In genomic region chr12:11555743-11556625, GRCh38 we compare ENCODE assay signal across 9 cellular contexts.
DNase-seq lines count a peak whose midpoint lies in the region; ATAC-seq lines count a peak whose summit lies in the region.
"Had no signal": no experiment of that assay in that cellular context is flagged by ENCODE, and none has a peak within 500 bp of the region (broad histone marks: within the 10 kb centered on the region; RNA-seq: fewer than 3 reads in every experiment).

No MANE protein-coding gene starts in this region.

- peak overlapping the region; percentile 77 for H3K27ac Mint-ChIP-seq in dendritic cell treated with granulocyte-macrophage colony-stimulating factor and Interleukin-4, amounts not matched to agents 40 ng/mL and 50 ng/mL, for 4 days

- H3K4me1 Mint-ChIP-seq in dendritic cell treated with granulocyte-macrophage colony-stimulating factor and Interleukin-4, amounts not matched to agents 40 ng/mL and 50 ng/mL, for 4 days (ENCODE audit: low read depth), result peaks cover 49% of the 10 kb centered on the region

- intact Hi-C loops in dendritic cell treated with granulocyte-macrophage colony-stimulating factor and Interleukin-4, amounts not matched to agents 40 ng/mL and 50 ng/mL, for 4 days (cut with micrococcal nuclease), result loop anchor here (10.0 kb wide), 1 partner anchor 1149 kb away; no protein-coding TSS in a partner anchor
- intact Hi-C loops in sciatic nerve (cut with DNase I), result no loop called here

- no peaks in the 10 kb centered on the region for H3K27me3 Mint-ChIP-seq in dendritic cell treated with granulocyte-macrophage colony-stimulating factor and Interleukin-4, amounts not matched to agents 40 ng/mL and 50 ng/mL, for 4 days

- DNase-seq in NCI-H1092 treated with DMSO at 0.1 percent for 48 hours (lab: John Stamatoyannopoulos, UW) (peak; percentile 16), NCI-H1092 (lab: John Stamatoyannopoulos, UW) (no peak), NCI-H69 (lab: John Stamatoyannopoulos, UW) (peak; percentile 6), sciatic nerve (ENCODE audit: low spot score) (no peak), NCI-H1105 (lab: John Stamatoyannopoulos, UW) (no peak), HPDE6-E6E7 (ENCODE audit: extremely low spot score) (no peak)

- H3K36me3 Mint-ChIP-seq in dendritic cell treated with granulocyte-macrophage colony-stimulating factor and Interleukin-4, amounts not matched to agents 40 ng/mL and 50 ng/mL, for 4 days (ENCODE audit: low read depth), result no peaks in the 10 kb centered on the region

- peaks cover 8% of the 10 kb centered on the region for H3K9me3 Mint-ChIP-seq in dendritic cell treated with granulocyte-macrophage colony-stimulating factor and Interleukin-4, amounts not matched to agents 40 ng/mL and 50 ng/mL, for 4 days
- H3K9me3 Mint-ChIP-seq: neural crest cell had no signal

- H3K4me3 Mint-ChIP-seq in dendritic cell treated with granulocyte-macrophage colony-stimulating factor and Interleukin-4, amounts not matched to agents 40 ng/mL and 50 ng/mL, for 4 days, result peak overlapping the region; percentile 60
- H3K4me3 Mint-ChIP-seq: neural crest cell had no signal

- ATAC-seq in sciatic nerve (peak; percentile 80), GM21423 (IDR thresholded peaks at IDR 0.05; ENCODE audit: unreplicated experiment) (no peak)

Comparison
In these comparisons a context has a peak if more than half of its experiments do, and no peak if none do; other contexts are left out.
1. DNase-seq: peak in NCI-H1092 treated with DMSO at 0.1 percent for 48 hours (single experiment) and NCI-H69 (single experiment); none in NCI-H1092 (single experiment), sciatic nerve (single experiment), NCI-H1105 (single experiment) and HPDE6-E6E7 (single experiment).